ENCODE assay signal across 8 cellular contexts in genomic region chr16:5097066-5097469, GRCh38. TPM values are rescaled to one million over a fixed set of nuclear protein-coding genes. Genes with fewer than 3 reads are reported as not detected.
DNase-seq lines count a peak whose midpoint lies in the region; ATAC-seq and TF ChIP-seq lines count a peak whose summit lies in the region.
"Not testable (repeated sequence)": the region's sequence is repeated elsewhere in the genome, so short reads cannot be mapped to it uniquely, and the experiment has no call there.

No MANE protein-coding gene starts in this region.

- peak overlapping the region; percentile 84 for H3K4me3 Mint-ChIP-seq in activated CD8-positive, alpha-beta memory T cell treated with anti-CD3 and anti-CD28 coated beads, Interleukin-2, amount 10 ng/mL, durations not matched to agents 7 days and 5 days
- H3K4me3 Mint-ChIP-seq in natural killer cell = peak overlapping the region; percentile 91

- not testable (repeated sequence) for ATAC-seq in activated CD8-positive, alpha-beta memory T cell treated with anti-CD3 and anti-CD28 coated beads, Interleukin-2, amount 10 ng/mL, durations not matched to agents 7 days and 5 days; natural killer cell

- peak overlapping the region; percentile 84 for H3K27ac Mint-ChIP-seq in activated CD8-positive, alpha-beta memory T cell treated with anti-CD3 and anti-CD28 coated beads, Interleukin-2, amount 10 ng/mL, durations not matched to agents 7 days and 5 days
- peak overlapping the region; percentile 88 to 95 for H3K27ac Mint-ChIP-seq in natural killer cell

- H3K36me3 Mint-ChIP-seq in activated CD8-positive, alpha-beta memory T cell treated with anti-CD3 and anti-CD28 coated beads, Interleukin-2, amount 10 ng/mL, durations not matched to agents 7 days and 5 days; natural killer cell: not testable (repeated sequence)

- H4K20me1 ChIP-seq in BLaER1 = not testable (repeated sequence)

- H3K9me3 ChIP-seq in BLaER1; HUES64 (ENCODE audit: insufficient read depth, low read depth, low read length); left ventricle myocardium inferior (replicated peaks): not testable (repeated sequence)

- H3K27me3 ChIP-seq in BLaER1; HUES64 (ENCODE audit: insufficient read depth, low read length); left ventricle myocardium inferior (ENCODE audit: low read depth): not testable (repeated sequence)

- not testable (repeated sequence) for H3K27me3 Mint-ChIP-seq in activated CD8-positive, alpha-beta memory T cell treated with anti-CD3 and anti-CD28 coated beads, Interleukin-2, amount 10 ng/mL, durations not matched to agents 7 days and 5 days; natural killer cell (ENCODE audit: low read depth in 2 of 2)

- DNase-seq in RPMI7951 (ENCODE audit: low read depth) (peak; percentile 8), cardiac fibroblast (ENCODE audit: low read depth in 2 of 2) (peak; percentile 8 to 20)
- DNase-seq in activated CD8-positive, alpha-beta memory T cell treated with anti-CD3 and anti-CD28 coated beads, Interleukin-2, amount 10 ng/mL, durations not matched to agents 7 days and 5 days = peak; percentile 59
- not testable (repeated sequence) for DNase-seq in left ventricle myocardium inferior, natural killer cell
- peak in 2 of 3 donors; percentile 6 to 29 for DNase-seq in stimulated activated CD4-positive, alpha-beta T cell treated with anti-CD3 and anti-CD28 coated beads, TNF-alpha, amount 100 ng/mL, for 48 hours (ENCODE audit: low read depth in 3 of 3)

- WGBS in HUES64 = under 1% methylated on average over 23 of the region's 23 CpGs

- not testable (repeated sequence) for H3K36me3 ChIP-seq in BLaER1; HUES64 (ENCODE audit: insufficient read depth, low read length); left ventricle myocardium inferior

- H3K27ac ChIP-seq in BLaER1 (peak overlapping the region; percentile 78), HUES64 (ENCODE audit: low read depth, low read length) (peak overlapping the region; percentile 78; the same call in 1 of the 2 replicates), left ventricle myocardium inferior (replicated peaks) (peak overlapping the region; percentile 86)

- H3K4me3 ChIP-seq in BLaER1 (peak overlapping the region; percentile 79), HUES64 (ENCODE audit: low read length) (peak overlapping the region; percentile 90), cardiac fibroblast (replicated peaks in 1 of 2; ENCODE audit: low read depth in 2 of 2, low read length in 2 of 2) (peak overlapping the region; percentile 57 to 67), left ventricle myocardium inferior (peak overlapping the region; percentile 89)

- H3K9ac ChIP-seq in BLaER1 (peak overlapping the region; percentile 85), HUES64 (ENCODE audit: low read depth, low read length) (peak overlapping the region; percentile 77)

- H3K4me2 ChIP-seq in BLaER1 = peak overlapping the region; percentile 91

- CTCF ChIA-PET in activated CD8-positive, alpha-beta memory T cell treated with anti-CD3 and anti-CD28 coated beads, Interleukin-2, amount 10 ng/mL, durations not matched to agents 7 days and 5 days (lab: Charles Lee) = not testable (repeated sequence)

- not testable (repeated sequence) for H3K4me1 ChIP-seq in BLaER1; HUES64 (ENCODE audit: insufficient read depth, low read length)
- H3K4me1 ChIP-seq in left ventricle myocardium inferior = peaks cover 18% of the 10 kb centered on the region

- intact Hi-C loops in left ventricle myocardium inferior (cut with micrococcal nuclease) = not testable (repeated sequence)
- intact Hi-C loops in natural killer cell (cut with micrococcal nuclease) = loop anchor here (2.0 to 10.0 kb wide), 4 partner anchors 24 to 252 kb away; partner anchors contain the start of genes GLYR1, NAGPA, SEC14L5 and UBN1

- not testable (repeated sequence) for H3K9me3 Mint-ChIP-seq in activated CD8-positive, alpha-beta memory T cell treated with anti-CD3 and anti-CD28 coated beads, Interleukin-2, amount 10 ng/mL, durations not matched to agents 7 days and 5 days (ENCODE audit: low read depth); natural killer cell

- H3K4me1 Mint-ChIP-seq in activated CD8-positive, alpha-beta memory T cell treated with anti-CD3 and anti-CD28 coated beads, Interleukin-2, amount 10 ng/mL, durations not matched to agents 7 days and 5 days = peaks cover 26% of the 10 kb centered on the region
- peaks cover 13 to 17% of the 10 kb centered on the region in 2 donors for H3K4me1 Mint-ChIP-seq in natural killer cell

- not testable (repeated sequence) for TF ChIP-seq CTCF in cardiac fibroblast (IDR thresholded peaks at IDR 0.05; ENCODE audit: low read depth, low read length); left ventricle myocardium inferior (IDR thresholded peaks at IDR 0.05; ENCODE audit: borderline replicate concordance); natural killer cell (IDR thresholded peaks at IDR 0.05)

RNA-seq across cellular contexts. Expression of gene EEF2KMT, which starts 0.5 kb away (rescaled TPM):
- polyA plus RNA-seq in HUES64 (2013, experiment 1 of 2) = 17.0 TPM
- 19.0 TPM for polyA plus RNA-seq in HUES64 (2013, experiment 2 of 2)
- total RNA-seq in RPMI7951 (2014; rRNA removed; shearing (Covaris generic)) = 7.4 and 10.7 TPM in 2 replicates
- total RNA-seq in activated CD8-positive, alpha-beta memory T cell treated with anti-CD3 and anti-CD28 coated beads, Interleukin-2, amount 10 ng/mL, durations not matched to agents 7 days and 5 days = 10 to 100 TPM; 10.4 to 16.7 TPM
- 7.3 TPM for total RNA-seq in left ventricle myocardium inferior
- total RNA-seq in natural killer cell = 1 to 10 TPM; 3.0 to 4.7 (median 3.7) TPM

RNA-seq across cellular contexts. Expression of gene ALG1, which starts 25.4 kb away (rescaled TPM):
- polyA plus RNA-seq in HUES64 (2013, experiment 1 of 2) = 27.0 TPM
- polyA plus RNA-seq in HUES64 (2013, experiment 2 of 2) = 20.9 TPM
- 13.1 and 22.7 TPM in 2 replicates for total RNA-seq in RPMI7951 (2014; rRNA removed; shearing (Covaris generic))
- total RNA-seq in activated CD8-positive, alpha-beta memory T cell treated with anti-CD3 and anti-CD28 coated beads, Interleukin-2, amount 10 ng/mL, durations not matched to agents 7 days and 5 days = 10 to 100 TPM; 21.1 to 29.0 TPM
- total RNA-seq in left ventricle myocardium inferior = 7.3 TPM
- 10 to 100 TPM; 13.4 to 20.0 (median 17.4) TPM for total RNA-seq in natural killer cell

RNA-seq across cellular contexts. Expression of gene C16orf89, which starts 31.3 kb away (rescaled TPM):
- polyA plus RNA-seq in HUES64 (2013, experiment 1 of 2) = 8.2 TPM
- polyA plus RNA-seq in HUES64 (2013, experiment 2 of 2) = 9.2 TPM
- total RNA-seq in RPMI7951 (2014; rRNA removed; shearing (Covaris generic)) = not detected in 2 replicates
- not detected for total RNA-seq in activated CD8-positive, alpha-beta memory T cell treated with anti-CD3 and anti-CD28 coated beads, Interleukin-2, amount 10 ng/mL, durations not matched to agents 7 days and 5 days
- total RNA-seq in left ventricle myocardium inferior (5.9 TPM), natural killer cell (not detected)
